Comparison of ENCODE assay signal across 27 cellular contexts in genomic region chr20:58511861-58512260, GRCh38. TPM values are rescaled to one million over a fixed set of nuclear protein-coding genes. Genes with fewer than 3 reads are reported as not detected.
DNase-seq lines count a peak whose midpoint lies in the region; ATAC-seq and TF ChIP-seq lines count a peak whose summit lies in the region.
"Had no signal": no experiment of that assay in that cellular context is flagged by ENCODE, and none has a peak within 500 bp of the region (broad histone marks: within the 10 kb centered on the region; RNA-seq: fewer than 3 reads in every experiment).

No MANE protein-coding gene starts in this region.

- H4K20me1 ChIP-seq in PC-9 (ENCODE audit: insufficient read depth) (no peaks in the 10 kb centered on the region), smooth muscle cell (ENCODE audit: low read depth) (no peaks in the 10 kb centered on the region)

- peak; percentile 22 for DNase-seq in GM03348 (ENCODE audit: low spot score)
- no peak for DNase-seq in PC-9
- peak; percentile 46 for DNase-seq in fibroblast of peridontal ligament (ENCODE audit: extremely low read depth)
- no peak for DNase-seq in smooth muscle cell (lab: John Stamatoyannopoulos, UW; ENCODE audit: unreplicated experiment)
- no peak for DNase-seq in SW 1271 (lab: John Stamatoyannopoulos, UW)
- DNase-seq: activated CD4-positive, alpha-beta T cell treated with anti-CD3 and anti-CD28 coated beads for 4 hours; activated effector memory CD4-positive, alpha-beta T cell treated with Interleukin-2 at 50 U/mL for 16 hours; cortex of kidney; effector memory CD4-positive, alpha-beta T cell; heart left ventricle; left ventricle myocardium superior; mesendoderm; NCI-H1092; NCI-H1694; NCI-H510A; right cardiac atrium; SHP77 treated with DMSO at 0.1 percent for 48 hours; stimulated activated CD4-positive, alpha-beta T cell treated with anti-CD3 and anti-CD28 coated beads, Interleukin-12 subunit alpha, Interleukin-12 subunit beta, amount 100 ng/mL, for 4 hours; stimulated activated CD4-positive, alpha-beta T cell treated with anti-CD3 and anti-CD28 coated beads, Interleukin-2, amount 100 ng/mL, for 48 hours; T1000 had no signal

- H3K27me3 ChIP-seq in PC-9 (ENCODE audit: insufficient read depth, low read depth) (no peaks in the 10 kb centered on the region), smooth muscle cell (ENCODE audit: low read depth) (peaks cover 16% of the 10 kb centered on the region)
- H3K27me3 ChIP-seq: ascending aorta had no signal

- H3F3A ChIP-seq in PC-9 (ENCODE audit: insufficient read depth, low read depth): peaks cover 19% of the 10 kb centered on the region
- no peaks in the 10 kb centered on the region for H3F3A ChIP-seq in smooth muscle cell (ENCODE audit: low read depth)

- no peak overlapping the region for H3K9ac ChIP-seq in smooth muscle cell (ENCODE audit: low read depth)

- H3K4me2 ChIP-seq in PC-9 (peak overlapping the region; percentile 34), smooth muscle cell (peak overlapping the region; percentile 97)
- H3K4me2 ChIP-seq: GM23338 had no signal

- H3K36me3 ChIP-seq in PC-9 (ENCODE audit: low read depth): no peaks in the 10 kb centered on the region
- H3K36me3 ChIP-seq in smooth muscle cell (ENCODE audit: low read depth): no peaks in the 10 kb centered on the region
- H3K36me3 ChIP-seq: heart left ventricle, tibial nerve had no signal

- no peak for ATAC-seq in HG02642 (IDR thresholded peaks at IDR 0.05; ENCODE audit: poor library complexity, unreplicated experiment)
- ATAC-seq in GM21529 (IDR thresholded peaks at IDR 0.05; ENCODE audit: unreplicated experiment): no peak
- ATAC-seq: GM23338, heart left ventricle, left ventricle myocardium superior had no signal

- WGBS in smooth muscle cell (ENCODE audit: low lambda C conversion rate): 62% methylated on average over 9 of the region's 9 CpGs

- no peak overlapping the region for H2AFZ ChIP-seq in PC-9
- no peak overlapping the region for H2AFZ ChIP-seq in smooth muscle cell (ENCODE audit: low read depth)
- H2AFZ ChIP-seq: GM23338 had no signal

- H3K4me3 ChIP-seq in PC-9 (no peak overlapping the region), smooth muscle cell (peak overlapping the region; percentile 18)
- H3K4me3 ChIP-seq: GM23338, heart left ventricle, tibial nerve had no signal

- H3K9me2 ChIP-seq in PC-9 (ENCODE audit: insufficient read depth): no peaks in the 10 kb centered on the region

- intact Hi-C loops in PC-9 (cut with micrococcal nuclease; ENCODE audit: unreplicated experiment): no loop called here

- H3K79me2 ChIP-seq in PC-9 (ENCODE audit: low read depth) (peaks cover 6% of the 10 kb centered on the region; the same call in 1 of the 2 replicates), smooth muscle cell (ENCODE audit: low read depth) (no peaks in the 10 kb centered on the region)

- no TSS peak for BruUV-seq in PC-9 (replicated peaks; lab: Mats Ljungman, UMichigan)

- CTCF ChIA-PET in PC-9 (lab: Charles Lee): no interaction called here

- H3K9me3 ChIP-seq in PC-9 (ENCODE audit: insufficient read depth, low read depth): 0 out of 2 replicates have a peak, but pooled peaks cover 4% of the 10 kb centered on the region
- H3K9me3 ChIP-seq in smooth muscle cell (replicated peaks; ENCODE audit: low read depth): no peaks in the 10 kb centered on the region
- H3K9me3 ChIP-seq: ascending aorta had no signal

- H3K27ac ChIP-seq in PC-9 (no peak overlapping the region), smooth muscle cell (ENCODE audit: low read depth) (peak overlapping the region; percentile 73)
- H3K27ac ChIP-seq: epithelial cell of prostate, heart left ventricle, tibial nerve, VCaP had no signal

- H3K4me1 ChIP-seq in PC-9 (replicated peaks; ENCODE audit: insufficient read depth) (peaks cover 31% of the 10 kb centered on the region), smooth muscle cell (ENCODE audit: low read depth) (peaks cover 11% of the 10 kb centered on the region)

- TF ChIP-seq CTCF in PC-9 (conservative IDR thresholded peaks at IDR 0.05): no peak
- TF ChIP-seq CTCF in smooth muscle cell (IDR thresholded peaks at IDR 0.05; ENCODE audit: borderline replicate concordance, insufficient read depth, poor library complexity, severe bottlenecking): no peak

- POLR2A ChIA-PET in PC-9 (lab: Charles Lee; ENCODE audit: unreplicated experiment): interaction anchor here (0.6 to 0.7 kb wide), 3 partner anchors 8 to 166 kb away, joined by 3 to 9 read pairs (median 3); no protein-coding TSS in a partner anchor

RNA-seq across cellular contexts. Expression of gene APCDD1L, which starts 3.3 kb away (rescaled TPM):
- 2.4 and 3.0 TPM in 2 replicates for total RNA-seq in PC-9 (2021)
- 8.1 and 9.4 TPM in 2 replicates for total RNA-seq in smooth muscle cell
- polyA plus RNA-seq in smooth muscle cell: 18.3 and 20.6 TPM in 2 replicates

Comparison
In these comparisons a context has a peak if more than half of its experiments do, and no peak if none do; other contexts are left out.
1. DNase-seq: peak in GM03348 (single experiment) and fibroblast of peridontal ligament (single experiment); none in PC-9 (0 of 2), smooth muscle cell (single experiment) and SW 1271 (0 of 2).